Comparison of ENCODE assay signal across 1 cellular context in the genomic region with DNA sequence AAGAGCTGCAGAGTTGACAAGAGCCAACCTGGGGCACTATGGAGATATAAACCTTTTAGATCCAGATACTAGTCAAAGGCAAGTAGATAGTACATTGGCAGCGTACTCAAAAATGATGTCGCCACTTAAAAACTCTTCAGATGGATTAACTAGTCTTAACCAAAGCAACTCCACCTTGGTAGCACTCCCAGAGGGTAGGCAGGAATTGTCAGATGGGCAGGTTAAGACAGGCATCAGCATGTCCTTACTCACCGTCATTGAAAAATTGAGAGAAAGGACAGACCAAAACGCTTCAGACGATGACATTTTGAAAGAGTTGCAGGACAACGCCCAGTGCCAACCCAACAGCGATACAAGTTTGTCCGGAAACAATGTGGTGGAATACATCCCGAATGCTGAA.
TF ChIP-seq lines count a peak whose summit lies in the region.

No MANE protein-coding gene starts in this region.

TF ChIP-seq in HCT116, 20 proteins besides CTCF, POLR2A, EP300 and RAD21 (continued from another document):
- TF ChIP-seq, protein P1, sequence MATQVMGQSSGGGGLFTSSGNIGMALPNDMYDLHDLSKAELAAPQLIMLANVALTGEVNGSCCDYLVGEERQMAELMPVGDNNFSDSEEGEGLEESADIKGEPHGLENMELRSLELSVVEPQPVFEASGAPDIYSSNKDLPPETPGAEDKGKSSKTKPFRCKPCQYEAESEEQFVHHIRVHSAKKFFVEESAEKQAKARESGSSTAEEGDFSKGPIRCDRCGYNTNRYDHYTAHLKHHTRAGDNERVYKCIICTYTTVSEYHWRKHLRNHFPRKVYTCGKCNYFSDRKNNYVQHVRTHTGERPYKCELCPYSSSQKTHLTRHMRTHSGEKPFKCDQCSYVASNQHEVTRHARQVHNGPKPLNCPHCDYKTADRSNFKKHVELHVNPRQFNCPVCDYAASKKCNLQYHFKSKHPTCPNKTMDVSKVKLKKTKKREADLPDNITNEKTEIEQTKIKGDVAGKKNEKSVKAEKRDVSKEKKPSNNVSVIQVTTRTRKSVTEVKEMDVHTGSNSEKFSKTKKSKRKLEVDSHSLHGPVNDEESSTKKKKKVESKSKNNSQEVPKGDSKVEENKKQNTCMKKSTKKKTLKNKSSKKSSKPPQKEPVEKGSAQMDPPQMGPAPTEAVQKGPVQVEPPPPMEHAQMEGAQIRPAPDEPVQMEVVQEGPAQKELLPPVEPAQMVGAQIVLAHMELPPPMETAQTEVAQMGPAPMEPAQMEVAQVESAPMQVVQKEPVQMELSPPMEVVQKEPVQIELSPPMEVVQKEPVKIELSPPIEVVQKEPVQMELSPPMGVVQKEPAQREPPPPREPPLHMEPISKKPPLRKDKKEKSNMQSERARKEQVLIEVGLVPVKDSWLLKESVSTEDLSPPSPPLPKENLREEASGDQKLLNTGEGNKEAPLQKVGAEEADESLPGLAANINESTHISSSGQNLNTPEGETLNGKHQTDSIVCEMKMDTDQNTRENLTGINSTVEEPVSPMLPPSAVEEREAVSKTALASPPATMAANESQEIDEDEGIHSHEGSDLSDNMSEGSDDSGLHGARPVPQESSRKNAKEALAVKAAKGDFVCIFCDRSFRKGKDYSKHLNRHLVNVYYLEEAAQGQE (IDR thresholded peaks at IDR 0.05; ENCODE audit: low read depth), result no peak
- TF ChIP-seq ELF1 (IDR thresholded peaks at IDR 0.05; ENCODE audit: borderline replicate concordance, low read depth) (no peak), JUND (IDR thresholded peaks at IDR 0.05) (no peak), YY1 (IDR thresholded peaks at IDR 0.05; ENCODE audit: extremely low read depth, insufficient replicate concordance, low read depth, low read length) (no peak), ZFX (IDR thresholded peaks at IDR 0.05) (no peak), POLR2AphosphoS5 (IDR thresholded peaks at IDR 0.05; ENCODE audit: low read depth, low read length) (no peak), SIN3A (IDR thresholded peaks at IDR 0.05; ENCODE audit: low read depth) (no peak), TCF7L2 (IDR thresholded peaks at IDR 0.05; ENCODE audit: borderline replicate concordance, extremely low read depth, insufficient read depth, insufficient read length) (no peak), CEBPB (IDR thresholded peaks at IDR 0.05; ENCODE audit: low read depth) (no peak)
- TF ChIP-seq, protein P2, sequence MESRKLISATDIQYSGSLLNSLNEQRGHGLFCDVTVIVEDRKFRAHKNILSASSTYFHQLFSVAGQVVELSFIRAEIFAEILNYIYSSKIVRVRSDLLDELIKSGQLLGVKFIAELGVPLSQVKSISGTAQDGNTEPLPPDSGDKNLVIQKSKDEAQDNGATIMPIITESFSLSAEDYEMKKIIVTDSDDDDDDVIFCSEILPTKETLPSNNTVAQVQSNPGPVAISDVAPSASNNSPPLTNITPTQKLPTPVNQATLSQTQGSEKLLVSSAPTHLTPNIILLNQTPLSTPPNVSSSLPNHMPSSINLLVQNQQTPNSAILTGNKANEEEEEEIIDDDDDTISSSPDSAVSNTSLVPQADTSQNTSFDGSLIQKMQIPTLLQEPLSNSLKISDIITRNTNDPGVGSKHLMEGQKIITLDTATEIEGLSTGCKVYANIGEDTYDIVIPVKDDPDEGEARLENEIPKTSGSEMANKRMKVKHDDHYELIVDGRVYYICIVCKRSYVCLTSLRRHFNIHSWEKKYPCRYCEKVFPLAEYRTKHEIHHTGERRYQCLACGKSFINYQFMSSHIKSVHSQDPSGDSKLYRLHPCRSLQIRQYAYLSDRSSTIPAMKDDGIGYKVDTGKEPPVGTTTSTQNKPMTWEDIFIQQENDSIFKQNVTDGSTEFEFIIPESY (IDR thresholded peaks at IDR 0.05; ENCODE audit: extremely low read depth, insufficient replicate concordance, low read length), result no peak
- TF ChIP-seq, protein P3, sequence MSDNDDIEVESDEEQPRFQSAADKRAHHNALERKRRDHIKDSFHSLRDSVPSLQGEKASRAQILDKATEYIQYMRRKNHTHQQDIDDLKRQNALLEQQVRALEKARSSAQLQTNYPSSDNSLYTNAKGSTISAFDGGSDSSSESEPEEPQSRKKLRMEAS (IDR thresholded peaks at IDR 0.05), result no peak
